8 cellular contexts compared by ENCODE assay signal in the genomic region with DNA sequence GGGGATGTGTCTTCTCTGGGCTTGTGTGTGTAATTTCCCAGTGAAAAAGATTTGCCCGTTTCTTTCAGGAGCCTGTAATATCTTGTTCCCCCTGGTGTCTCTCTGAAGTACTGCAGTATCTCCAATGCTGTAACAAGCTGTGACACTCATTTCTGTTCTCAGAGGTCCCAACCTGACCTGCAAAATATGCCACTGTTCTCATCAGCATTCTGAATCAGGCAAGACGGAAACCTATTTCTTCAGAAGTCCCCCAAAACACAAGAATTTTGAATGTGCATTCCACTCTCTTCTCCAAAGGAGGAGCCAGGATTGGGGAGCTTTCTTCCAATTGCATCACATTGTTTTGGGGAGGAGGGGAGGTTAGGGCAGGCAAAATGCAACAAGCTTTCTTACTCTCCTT.
DNase-seq lines count a peak whose midpoint lies in the region; ATAC-seq and TF ChIP-seq lines count a peak whose summit lies in the region.

No MANE protein-coding gene starts in this region.

- intact Hi-C loops in aorta (cut with DNase I) = loop anchor here in 1 of 2 donors (10.0 kb wide), 1 partner anchor 464 kb away; no protein-coding TSS in a partner anchor

- TF ChIP-seq CTCF in astrocyte of the spinal cord (IDR thresholded peaks at IDR 0.05; ENCODE audit: low read depth, low read length) = peak; percentile 83

- ATAC-seq in aorta (ENCODE audit: low FRiP score) (no peak), GM19023 (IDR thresholded peaks at IDR 0.05; ENCODE audit: unreplicated experiment) (no peak)

- in situ Hi-C loops in astrocyte of the spinal cord (cut with HindIII; ENCODE audit: low sequenced_read_pairs) = no loop called here

- 41 to 43% methylated on average over 2 of the region's 2 CpGs for WGBS in aorta, 2 donors

- DNase-seq in 8988T (peak; percentile 26), ELR (ENCODE audit: low read depth) (peak; percentile 69), NCI-H1694 treated with DMSO at 0.1 percent for 48 hours (lab: John Stamatoyannopoulos, UW) (peak; percentile 52), astrocyte of the spinal cord (ENCODE audit: low read depth, low spot score) (peak; percentile 58), left kidney (ENCODE audit: low read depth, low spot score) (peak; percentile 59), aorta (no peak)
- DNase-seq in activated CD8-positive, alpha-beta memory T cell treated with anti-CD3 and anti-CD28 coated beads, Interleukin-2, amount 50 U/mL, for 4 hours = no peak

- H3K27me3 ChIP-seq in aorta (ENCODE audit: control insufficient read depth in 1 of 2, insufficient read depth in 2 of 2, low read length in 1 of 2) = no peaks in the 10 kb centered on the region

- peaks cover 0 to 2% of the 10 kb centered on the region in 2 donors for H3K4me1 ChIP-seq in aorta (ENCODE audit: control insufficient read depth in 1 of 2, insufficient read depth in 2 of 2, low read length in 2 of 2)

- H3K27ac ChIP-seq in aorta (ENCODE audit: low read depth in 1 of 2, low read length in 2 of 2) = peak overlapping the region; percentile 43 to 84

- no peaks in the 10 kb centered on the region for H3K9me3 ChIP-seq in aorta (ENCODE audit: control insufficient read depth, low read length)

- H3K4me3 ChIP-seq in astrocyte of the spinal cord (ENCODE audit: low read depth, low read length) = no peak overlapping the region
- no peak overlapping the region for H3K4me3 ChIP-seq in aorta (ENCODE audit: low read length in 2 of 2)

- H3K36me3 ChIP-seq in aorta (ENCODE audit: control insufficient read depth in 1 of 2, insufficient read depth in 2 of 2, low read length in 1 of 2) = no peaks in the 10 kb centered on the region

Comparison
In these comparisons a context has a peak if more than half of its experiments do, and no peak if none do; other contexts are left out.
1. DNase-seq: peak in 8988T (single experiment), ELR (single experiment), NCI-H1694 treated with DMSO at 0.1 percent for 48 hours (single experiment), astrocyte of the spinal cord (single experiment) and left kidney (single experiment); none in aorta (0 of 2) and activated CD8-positive, alpha-beta memory T cell treated with anti-CD3 and anti-CD28 coated beads, Interleukin-2, amount 50 U/mL, for 4 hours (single experiment).